Comparison of ENCODE assay signal across 8 cellular contexts in genomic region chr5:97183100-97183929, GRCh38. TPM values are rescaled to one million over a fixed set of nuclear protein-coding genes. Genes with fewer than 3 reads are reported as not detected.
DNase-seq lines count a peak whose midpoint lies in the region; ATAC-seq and TF ChIP-seq lines count a peak whose summit lies in the region.

TSS of gene RIOK2 (minus strand) at chr5:97183247. CDS start at chr5:97183191, 56 bp downstream.

- TF ChIP-seq POLR2A in breast epithelium (IDR thresholded peaks at IDR 0.05): no peak

- DNase-seq in NCI-H2196 treated with DMSO at 0.1 percent for 48 hours (lab: John Stamatoyannopoulos, UW; ENCODE audit: unreplicated experiment) (peak; percentile 81), breast epithelium (ENCODE audit: low spot score in 2 of 2) (peak; percentile 87)

- H2AFZ ChIP-seq in ACC112 (ENCODE audit: low read length, unreplicated experiment): peak within 1 kb of the TSS; percentile 90

- H3K27me3 ChIP-seq in ACC112 (ENCODE audit: insufficient read depth, low read length): no peaks in the 10 kb centered on the region
- no peaks in the 10 kb centered on the region for H3K27me3 ChIP-seq in breast epithelium
- peaks cover 11% of the 10 kb centered on the region; the same call in 1 of the 2 replicates for H3K27me3 ChIP-seq in iPS-20b (ENCODE audit: insufficient read depth, low read length)

- ATAC-seq in GM18870 (IDR thresholded peaks at IDR 0.05; ENCODE audit: unreplicated experiment): peak; percentile 87
- peak; percentile 93 for ATAC-seq in HG03135 (IDR thresholded peaks at IDR 0.05; ENCODE audit: unreplicated experiment)

- H3K79me2 ChIP-seq in ACC112 (ENCODE audit: control insufficient read depth, insufficient read depth, low read length, unreplicated experiment): peaks cover 53% of the 10 kb centered on the region

- no peak for TF ChIP-seq CTCF in VCaP (conservative IDR thresholded peaks at IDR 0.05)
- no peak for TF ChIP-seq CTCF in breast epithelium (IDR thresholded peaks at IDR 0.05)

- H3K36me3 ChIP-seq in ACC112 (ENCODE audit: insufficient read depth, low read length) (peaks cover 5% of the 10 kb centered on the region), breast epithelium (no peaks in the 10 kb centered on the region), iPS-20b (ENCODE audit: insufficient read depth, low read depth, low read length) (peaks cover 16% of the 10 kb centered on the region)

- intact Hi-C loops in breast epithelium (cut with DNase I; ENCODE audit: low total_unique reads): no loop called here

- H3K4me3 ChIP-seq in ACC112 (ENCODE audit: low read depth, low read length) (peak within 1 kb of the TSS; percentile 87), breast epithelium (peak within 1 kb of the TSS; percentile 64 to 84 (median 79)), iPS-20b (ENCODE audit: low read length) (peak within 1 kb of the TSS; percentile 92), skin epidermis (peak within 1 kb of the TSS; percentile 45 to 86 (median 69))

- H3K9ac ChIP-seq in iPS-20b (ENCODE audit: low read depth, low read length): peak within 1 kb of the TSS; percentile 93

- peak within 1 kb of the TSS; percentile 80 for H3K27ac ChIP-seq in ACC112 (ENCODE audit: low read depth, low read length)
- peak within 1 kb of the TSS; percentile 98 for H3K27ac ChIP-seq in VCaP
- H3K27ac ChIP-seq in breast epithelium: peak within 1 kb of the TSS; percentile 94 to 95
- peak within 1 kb of the TSS; percentile 20 for H3K27ac ChIP-seq in iPS-20b (ENCODE audit: low read length)
- peak within 1 kb of the TSS; percentile 70 to 99 (median 93) for H3K27ac ChIP-seq in skin epidermis

- H3K4me1 ChIP-seq in ACC112 (ENCODE audit: control insufficient read depth, insufficient read depth, low read length, unreplicated experiment) (peaks cover 14% of the 10 kb centered on the region), breast epithelium (no peaks in the 10 kb centered on the region), iPS-20b (ENCODE audit: insufficient read depth, low read length) (no peaks in the 10 kb centered on the region)

- H3K9me3 ChIP-seq in breast epithelium (no peaks in the 10 kb centered on the region), iPS-20b (ENCODE audit: insufficient read depth, low read depth, low read length) (peaks cover 5% of the 10 kb centered on the region; the same call in 1 of the 2 replicates)

RNA-seq across cellular contexts. Expression of gene RIOK2, which starts in this region (rescaled TPM):
- 10 to 100 TPM; 23.7 to 28.5 (median 28.2) TPM for total RNA-seq in breast epithelium

Comparison
In these comparisons a context has a peak if more than half of its experiments do, and no peak if none do; other contexts are left out.
1. Peak in every context shown above with its lines: DNase-seq, ATAC-seq, H3K4me3 ChIP-seq and H3K27ac ChIP-seq.
2. H3K27ac ChIP-seq: peak in every context shown above with its lines; median percentile 98 in VCaP; 94 in breast epithelium; 93 in skin epidermis; 80 in ACC112; 20 in iPS-20b.